Comparison of ENCODE assay signal across 3 cellular contexts in the genomic region with DNA sequence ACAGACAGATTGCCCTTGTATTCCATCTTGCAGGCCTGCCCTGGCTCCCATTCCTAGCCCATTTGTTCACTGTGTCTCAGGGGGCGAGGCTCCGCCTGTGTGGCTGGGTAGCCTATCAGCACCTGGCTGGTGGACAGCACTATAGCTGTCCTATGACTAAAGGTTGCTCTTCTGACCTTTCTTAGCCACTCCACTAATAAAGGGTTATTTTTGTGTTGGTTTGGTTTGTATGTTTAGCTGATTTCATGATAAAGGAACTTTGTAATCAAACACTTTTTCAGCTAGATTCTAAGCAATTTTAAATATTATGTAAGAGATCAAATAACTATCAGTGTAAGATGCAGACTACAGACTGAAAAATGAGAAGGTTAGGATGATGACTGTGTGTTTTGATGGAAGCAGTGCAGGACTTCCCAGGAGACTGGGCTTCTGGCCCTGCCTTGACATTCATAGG.
A peak's percentile ranks its signal among the peaks of the same experiment; 100 is the strongest.
TF ChIP-seq lines count a peak whose summit lies in the region.

No MANE protein-coding gene starts in this region.

TF ChIP-seq in IMR-90, 13 proteins besides CTCF, POLR2A, EP300 and RAD21:
- no peak for TF ChIP-seq FOS (IDR thresholded peaks at IDR 0.05; ENCODE audit: low read depth, low read length)
- TF ChIP-seq, protein P1, sequence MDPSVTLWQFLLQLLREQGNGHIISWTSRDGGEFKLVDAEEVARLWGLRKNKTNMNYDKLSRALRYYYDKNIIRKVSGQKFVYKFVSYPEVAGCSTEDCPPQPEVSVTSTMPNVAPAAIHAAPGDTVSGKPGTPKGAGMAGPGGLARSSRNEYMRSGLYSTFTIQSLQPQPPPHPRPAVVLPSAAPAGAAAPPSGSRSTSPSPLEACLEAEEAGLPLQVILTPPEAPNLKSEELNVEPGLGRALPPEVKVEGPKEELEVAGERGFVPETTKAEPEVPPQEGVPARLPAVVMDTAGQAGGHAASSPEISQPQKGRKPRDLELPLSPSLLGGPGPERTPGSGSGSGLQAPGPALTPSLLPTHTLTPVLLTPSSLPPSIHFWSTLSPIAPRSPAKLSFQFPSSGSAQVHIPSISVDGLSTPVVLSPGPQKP (IDR thresholded peaks at IDR 0.05; ENCODE audit: borderline replicate concordance, low read depth, low read length): no peak
- no peak for TF ChIP-seq RCOR1 (IDR thresholded peaks at IDR 0.05; ENCODE audit: insufficient replicate concordance, low read length)
- TF ChIP-seq SMC3 (IDR thresholded peaks at IDR 0.05; ENCODE audit: low read depth, low read length): no peak
- TF ChIP-seq CHD1 (IDR thresholded peaks at IDR 0.05; ENCODE audit: low read depth, low read length): no peak

TF ChIP-seq in GM12878, 131 proteins besides CTCF, POLR2A, EP300 and RAD21:
- TF ChIP-seq BRCA1 (IDR thresholded peaks at IDR 0.05; ENCODE audit: low read depth, low read length) (no peak), REST (IDR thresholded peaks at IDR 0.05; ENCODE audit: low read depth, low read length) (peak; percentile 73; the same call in 1 of the 2 replicates)

TF ChIP-seq in liver, 16 proteins besides CTCF, POLR2A, EP300 and RAD21:
- TF ChIP-seq REST (IDR thresholded peaks at IDR 0.05) (peak; percentile 97), RXRA (IDR thresholded peaks at IDR 0.05) (no peak)
